14 cellular contexts compared by ENCODE assay signal in genomic region chr6:11938285-11938890, GRCh38.
DNase-seq lines count a peak whose midpoint lies in the region; ATAC-seq, FAIRE-seq and TF ChIP-seq lines count a peak whose summit lies in the region.
"Had no signal": no experiment of that assay in that cellular context is flagged by ENCODE, and none has a peak within 500 bp of the region (broad histone marks: within the 10 kb centered on the region; RNA-seq: fewer than 3 reads in every experiment).

No MANE protein-coding gene starts in this region.

- intact Hi-C loops in GM12878 (cut with micrococcal nuclease; ENCODE audit: unreplicated experiment) (no loop called here), left colon (cut with DNase I, micrococcal nuclease) (no loop called here)

- DNase-seq in NCI-H1417 (lab: John Stamatoyannopoulos, UW) (peak in 2 of 3 experiments; percentile 50 to 73), NCI-H1417 treated with DMSO at 0.1 percent for 48 hours (lab: John Stamatoyannopoulos, UW) (no peak), GM12878 (ENCODE audit: low read depth, low spot score) (no peak), left colon (peak; percentile 32 to 53), type B pancreatic cell (ENCODE audit: extremely low spot score, unreplicated experiment) (no peak), NCI-H128 (lab: John Stamatoyannopoulos, UW; ENCODE audit: unreplicated experiment) (no peak), activated T-cell treated with anti-CD3 and anti-CD28 coated beads for 4 hours (no peak)
- DNase-seq: activated CD4-positive, alpha-beta T cell treated with anti-CD3 and anti-CD28 coated beads for 1 hour; cerebellar nuclear complex; NCI-H2081 treated with DMSO at 0.1 percent for 48 hours; stimulated activated naive CD4-positive, alpha-beta T cell treated with Interleukin-2 at 50 U/mL for 16 hours had no signal

- no peak for ATAC-seq in GM12878
- ATAC-seq in left colon: peak; percentile 98
- no peak for ATAC-seq in GM19351 (IDR thresholded peaks at IDR 0.05; ENCODE audit: unreplicated experiment)

- no peaks in the 10 kb centered on the region; the same call in 1 of the 2 replicates for H3K4me1 ChIP-seq in GM12878 (ENCODE audit: control insufficient read depth, insufficient read depth, low read length)

- no peak overlapping the region; the same call in 1 of the 2 replicates for H3K9ac ChIP-seq in GM12878 (ENCODE audit: control insufficient read depth, insufficient read depth, low read length)

- WGBS in GM12878 (ENCODE audit: insufficient coverage, insufficient replicate concordance, low lambda C conversion rate, missing lambda C conversion rate): 42% methylated on average over 8 of the region's 8 CpGs

- H3K36me3 ChIP-seq in GM12878 (ENCODE audit: control insufficient read depth in 2 of 2, insufficient read depth in 2 of 2, low read length in 1 of 2): no peaks in the 10 kb centered on the region

- no peak for FAIRE-seq in GM12878 (lab: Jason Lieb, UNC)
- FAIRE-seq: A204.1 had no signal

- H2AFZ ChIP-seq in GM12878 (ENCODE audit: control insufficient read depth, low read depth, low read length): peak overlapping the region; percentile 81

- no peak overlapping the region for H3K4me3 ChIP-seq in GM12878

- TF ChIP-seq CTCF in GM12878 (IDR thresholded peaks at IDR 0.05 in 2 of 3, conservative IDR thresholded peaks at IDR 0.05 in 1 of 3; ENCODE audit: control insufficient read depth in 2 of 3, extremely low read depth in 1 of 3, insufficient read depth in 1 of 3, low read depth in 3 of 3, low read length in 3 of 3): no peak
- no peak for TF ChIP-seq CTCF in type B pancreatic cell (conservative IDR thresholded peaks at IDR 0.05)

- no peak overlapping the region for H3K27ac ChIP-seq in GM12878 (ENCODE audit: control insufficient read depth, insufficient read depth)
- H3K27ac ChIP-seq: RWPE1 had no signal

- TF ChIP-seq POLR2A in GM12878 (IDR thresholded peaks at IDR 0.05; ENCODE audit: low read depth, low read length): no peak

- H3K4me2 ChIP-seq in GM12878 (ENCODE audit: control insufficient read depth, insufficient read depth): peak overlapping the region; percentile 55; the same call in 1 of the 2 replicates

- SMC1A ChIA-PET in GM12878 (lab: Charles Lee; ENCODE audit: uncharacterized antibody, unreplicated experiment): interaction anchor here (1.1 to 1.3 kb wide), 4 partner anchors 20 to 113 kb away, joined by 3 to 4 read pairs (median 4); no protein-coding TSS in a partner anchor

- peak overlapping the region; percentile 83 for H3K4me3 Mint-ChIP-seq in type B pancreatic cell

- H3K27me3 Mint-ChIP-seq in type B pancreatic cell: no peaks in the 10 kb centered on the region

- H4K20me1 ChIP-seq in GM12878 (ENCODE audit: control insufficient read depth, insufficient read depth): no peaks in the 10 kb centered on the region

- no TSS peak for BruUV-seq in GM12878 (replicated peaks; lab: Mats Ljungman, UMichigan)

- RAD21 ChIA-PET in GM12878 (lab: Charles Lee; ENCODE audit: unreplicated experiment): interaction anchor here (0.7 kb wide), 2 partner anchors 27 to 206 kb away, joined by 3 to 5 read pairs; no protein-coding TSS in a partner anchor

- CTCF ChIA-PET in GM12878 (lab: Yijun Ruan, JAX): no interaction called here

- in situ Hi-C loops in GM12878 (cut with MboI): no loop called here

- peaks cover 6% of the 10 kb centered on the region for H3K9me3 Mint-ChIP-seq in type B pancreatic cell

- peak overlapping the region; percentile 89 for H3K27ac Mint-ChIP-seq in type B pancreatic cell

- no peak for TF ChIP-seq RAD21 in GM12878 (IDR thresholded peaks at IDR 0.05; ENCODE audit: insufficient read depth, low read depth, low read length)

- H3K79me2 ChIP-seq in GM12878 (ENCODE audit: control insufficient read depth, insufficient read depth, low read length): no peaks in the 10 kb centered on the region

- POLR2A ChIA-PET in GM12878 (lab: Charles Lee): interaction anchor here (0.7 kb wide), 1 partner anchor 387 kb away, joined by 6 read pairs; no protein-coding TSS in a partner anchor

- H3K9me3 ChIP-seq in GM12878 (replicated peaks; ENCODE audit: control insufficient read depth, insufficient read depth, low read length): no peaks in the 10 kb centered on the region; the same call in 1 of the 3 replicates

- no peaks in the 10 kb centered on the region for H3K27me3 ChIP-seq in GM12878 (replicated peaks in 1 of 2; ENCODE audit: control insufficient read depth in 2 of 2, insufficient read depth in 2 of 2, low read length in 1 of 2)

- TF ChIP-seq EP300 in GM12878 (IDR thresholded peaks at IDR 0.05; ENCODE audit: borderline replicate concordance in 1 of 2, control insufficient read depth in 1 of 2, low read depth in 2 of 2, low read length in 2 of 2): no peak

- H3K4me1 Mint-ChIP-seq in type B pancreatic cell (ENCODE audit: unreplicated experiment): peaks cover 31% of the 10 kb centered on the region

- no peaks in the 10 kb centered on the region for H3K36me3 Mint-ChIP-seq in type B pancreatic cell

TF ChIP-seq in GM12878, 131 proteins besides CTCF, POLR2A, EP300 and RAD21:
- TF ChIP-seq, protein P1, sequence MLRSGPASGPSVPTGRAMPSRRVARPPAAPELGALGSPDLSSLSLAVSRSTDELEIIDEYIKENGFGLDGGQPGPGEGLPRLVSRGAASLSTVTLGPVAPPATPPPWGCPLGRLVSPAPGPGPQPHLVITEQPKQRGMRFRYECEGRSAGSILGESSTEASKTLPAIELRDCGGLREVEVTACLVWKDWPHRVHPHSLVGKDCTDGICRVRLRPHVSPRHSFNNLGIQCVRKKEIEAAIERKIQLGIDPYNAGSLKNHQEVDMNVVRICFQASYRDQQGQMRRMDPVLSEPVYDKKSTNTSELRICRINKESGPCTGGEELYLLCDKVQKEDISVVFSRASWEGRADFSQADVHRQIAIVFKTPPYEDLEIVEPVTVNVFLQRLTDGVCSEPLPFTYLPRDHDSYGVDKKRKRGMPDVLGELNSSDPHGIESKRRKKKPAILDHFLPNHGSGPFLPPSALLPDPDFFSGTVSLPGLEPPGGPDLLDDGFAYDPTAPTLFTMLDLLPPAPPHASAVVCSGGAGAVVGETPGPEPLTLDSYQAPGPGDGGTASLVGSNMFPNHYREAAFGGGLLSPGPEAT (IDR thresholded peaks at IDR 0.05; ENCODE audit: low read depth): no peak
- TF ChIP-seq SKIL (IDR thresholded peaks at IDR 0.05; ENCODE audit: low read depth, poor library complexity, severe bottlenecking): no peak
- TF ChIP-seq PAX5 (IDR thresholded peaks at IDR 0.05; ENCODE audit: borderline replicate concordance, low read depth, low read length): no peak

Comparison
In these comparisons a context has a peak if more than half of its experiments do, and no peak if none do; other contexts are left out.
1. DNase-seq: peak in NCI-H1417 (2 of 3) and left colon (2 of 2); none in NCI-H1417 treated with DMSO at 0.1 percent for 48 hours (single experiment), GM12878 (single experiment), type B pancreatic cell (single experiment), NCI-H128 (single experiment) and activated T-cell treated with anti-CD3 and anti-CD28 coated beads for 4 hours (single experiment).